Comparison of ENCODE assay signal across 1 cellular context in the genomic region with DNA sequence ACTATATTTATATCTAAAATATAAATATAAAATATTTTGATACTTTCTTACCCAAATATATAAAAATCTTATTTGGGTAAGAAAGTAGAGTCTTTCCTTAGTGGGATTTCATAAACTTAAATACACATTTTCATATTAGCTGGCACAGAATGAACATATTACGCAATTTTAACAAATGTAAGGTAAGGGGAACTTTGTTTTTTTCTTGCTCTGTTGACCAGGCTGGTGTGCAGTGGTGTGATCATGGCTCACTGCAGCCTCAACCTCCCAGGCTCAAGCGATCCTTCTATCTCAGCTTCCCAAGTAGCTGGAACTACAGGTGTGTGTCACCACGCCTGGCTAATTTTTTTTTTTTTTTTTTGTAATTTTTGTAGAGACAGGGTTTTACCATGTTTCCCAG.
TF ChIP-seq lines count a peak whose summit lies in the region.

No MANE protein-coding gene starts in this region.

TF ChIP-seq in HepG2, 621 proteins besides CTCF, POLR2A, EP300 and RAD21 (continued from another document):
- TF ChIP-seq, protein P1, sequence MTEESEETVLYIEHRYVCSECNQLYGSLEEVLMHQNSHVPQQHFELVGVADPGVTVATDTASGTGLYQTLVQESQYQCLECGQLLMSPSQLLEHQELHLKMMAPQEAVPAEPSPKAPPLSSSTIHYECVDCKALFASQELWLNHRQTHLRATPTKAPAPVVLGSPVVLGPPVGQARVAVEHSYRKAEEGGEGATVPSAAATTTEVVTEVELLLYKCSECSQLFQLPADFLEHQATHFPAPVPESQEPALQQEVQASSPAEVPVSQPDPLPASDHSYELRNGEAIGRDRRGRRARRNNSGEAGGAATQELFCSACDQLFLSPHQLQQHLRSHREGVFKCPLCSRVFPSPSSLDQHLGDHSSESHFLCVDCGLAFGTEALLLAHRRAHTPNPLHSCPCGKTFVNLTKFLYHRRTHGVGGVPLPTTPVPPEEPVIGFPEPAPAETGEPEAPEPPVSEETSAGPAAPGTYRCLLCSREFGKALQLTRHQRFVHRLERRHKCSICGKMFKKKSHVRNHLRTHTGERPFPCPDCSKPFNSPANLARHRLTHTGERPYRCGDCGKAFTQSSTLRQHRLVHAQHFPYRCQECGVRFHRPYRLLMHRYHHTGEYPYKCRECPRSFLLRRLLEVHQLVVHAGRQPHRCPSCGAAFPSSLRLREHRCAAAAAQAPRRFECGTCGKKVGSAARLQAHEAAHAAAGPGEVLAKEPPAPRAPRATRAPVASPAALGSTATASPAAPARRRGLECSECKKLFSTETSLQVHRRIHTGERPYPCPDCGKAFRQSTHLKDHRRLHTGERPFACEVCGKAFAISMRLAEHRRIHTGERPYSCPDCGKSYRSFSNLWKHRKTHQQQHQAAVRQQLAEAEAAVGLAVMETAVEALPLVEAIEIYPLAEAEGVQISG (CRISPR knock-in tag; IDR thresholded peaks at IDR 0.05), result no peak
- no peak for TF ChIP-seq AHR (CRISPR knock-in tag; IDR thresholded peaks at IDR 0.05)
- no peak for TF ChIP-seq DNMT3B (CRISPR knock-in tag; conservative IDR thresholded peaks at IDR 0.05)
- no peak for TF ChIP-seq MLX (CRISPR knock-in tag; IDR thresholded peaks at IDR 0.05)
- no peak for TF ChIP-seq ZNF180 (CRISPR knock-in tag; IDR thresholded peaks at IDR 0.05; ENCODE audit: borderline replicate concordance, low read depth)
- no peak for TF ChIP-seq GZF1 (CRISPR knock-in tag; IDR thresholded peaks at IDR 0.05)
- no peak for TF ChIP-seq ELF4 (CRISPR knock-in tag; IDR thresholded peaks at IDR 0.05; ENCODE audit: borderline replicate concordance)
- no peak for TF ChIP-seq ZNF264 (CRISPR knock-in tag; IDR thresholded peaks at IDR 0.05)
- TF ChIP-seq ATF7-NPFF (CRISPR knock-in tag; IDR thresholded peaks at IDR 0.05; ENCODE audit: low read depth), result no peak
- peak; percentile 52; the same call in 1 of the 2 replicates for TF ChIP-seq CEBPG (CRISPR knock-in tag; IDR thresholded peaks at IDR 0.05)
